36 cellular contexts compared by ENCODE assay signal in the genomic region with DNA sequence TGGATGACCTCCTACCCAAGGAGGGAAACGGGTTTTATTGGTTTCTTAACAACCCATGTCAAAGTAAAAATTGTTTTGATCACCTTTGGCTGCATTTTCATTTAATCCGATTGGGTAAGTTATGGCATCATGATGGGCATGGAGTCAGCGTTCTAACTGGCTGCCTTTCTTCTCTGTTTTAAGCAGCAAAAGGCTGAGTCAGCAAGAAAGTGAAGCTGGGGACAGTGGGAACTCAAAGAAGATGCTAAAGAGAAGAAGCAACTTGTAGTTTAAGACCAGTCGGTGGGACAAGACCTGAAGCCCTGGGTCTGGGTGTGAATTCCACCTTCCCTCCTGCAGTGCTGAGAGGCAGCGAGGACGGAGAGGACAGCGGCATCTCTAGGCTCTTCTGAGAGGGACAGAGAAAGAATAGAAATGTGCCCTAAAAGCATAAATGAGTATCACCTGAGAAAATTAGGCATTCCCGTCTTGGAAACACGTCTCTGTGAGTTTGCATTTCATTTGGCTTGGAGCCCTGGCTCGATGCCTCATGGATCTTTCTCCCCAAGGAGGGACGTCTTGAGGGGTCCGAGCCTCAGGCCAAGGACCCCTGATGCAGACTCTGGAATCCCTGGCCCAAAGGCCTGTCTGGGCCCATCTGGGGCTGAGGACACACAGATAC.
"Had no signal": no experiment of that assay in that cellular context is flagged by ENCODE, and none has a peak within 500 bp of the region (broad histone marks: within the 10 kb centered on the region; RNA-seq: fewer than 3 reads in every experiment).

No MANE protein-coding gene starts in this region.

- H3K27me3 Mint-ChIP-seq: activated CD4-positive, alpha-beta memory T cell treated with anti-CD3 and anti-CD28 coated beads, Interleukin-2, amount 10 ng/mL, durations not matched to agents 7 days and 5 days; activated CD8-positive, alpha-beta memory T cell treated with anti-CD3 and anti-CD28 coated beads, Interleukin-2, amount 10 ng/mL, durations not matched to agents 7 days and 5 days; activated naive CD4-positive, alpha-beta T cell treated with anti-CD3 and anti-CD28 coated beads, Interleukin-2, amount 10 ng/mL, durations not matched to agents 7 days and 5 days; activated naive CD8-positive, alpha-beta T cell; activated naive CD8-positive, alpha-beta T cell treated with anti-CD3 and anti-CD28 coated beads, Interleukin-2, amount 50 U/mL, for 24 hours had no signal

- H3K27ac ChIP-seq: PC-9, WERI-Rb-1 had no signal

- H3K4me2 ChIP-seq: PC-9 had no signal

- H3K36me3 Mint-ChIP-seq: activated CD8-positive, alpha-beta memory T cell treated with anti-CD3 and anti-CD28 coated beads, Interleukin-2, amount 10 ng/mL, durations not matched to agents 7 days and 5 days; activated naive CD4-positive, alpha-beta T cell treated with anti-CD3 and anti-CD28 coated beads, Interleukin-2, amount 10 ng/mL, durations not matched to agents 7 days and 5 days; activated naive CD8-positive, alpha-beta T cell had no signal

- H2AFZ ChIP-seq: PC-9 had no signal

- H3K36me3 ChIP-seq: MG63 had no signal

- H3K4me1 Mint-ChIP-seq: activated CD4-positive, alpha-beta memory T cell treated with anti-CD3 and anti-CD28 coated beads, Interleukin-2, amount 10 ng/mL, durations not matched to agents 7 days and 5 days; activated CD8-positive, alpha-beta memory T cell treated with anti-CD3 and anti-CD28 coated beads, Interleukin-2, amount 10 ng/mL, durations not matched to agents 7 days and 5 days; activated naive CD4-positive, alpha-beta T cell treated with anti-CD3 and anti-CD28 coated beads, Interleukin-2, amount 10 ng/mL, durations not matched to agents 7 days and 5 days; activated naive CD8-positive, alpha-beta T cell treated with anti-CD3 and anti-CD28 coated beads, Interleukin-2, amount 50 U/mL, for 24 hours; brain had no signal

- H3K4me3 Mint-ChIP-seq: activated CD4-positive, alpha-beta memory T cell treated with anti-CD3 and anti-CD28 coated beads, Interleukin-2, amount 10 ng/mL, durations not matched to agents 7 days and 5 days; activated CD8-positive, alpha-beta memory T cell treated with anti-CD3 and anti-CD28 coated beads, Interleukin-2, amount 10 ng/mL, durations not matched to agents 7 days and 5 days; activated naive CD4-positive, alpha-beta T cell treated with anti-CD3 and anti-CD28 coated beads, Interleukin-2, amount 10 ng/mL, durations not matched to agents 7 days and 5 days; activated naive CD8-positive, alpha-beta T cell; activated naive CD8-positive, alpha-beta T cell treated with anti-CD3 and anti-CD28 coated beads, Interleukin-2, amount 50 U/mL, for 24 hours; brain had no signal

- FAIRE-seq: bronchial epithelial cell had no signal

- ATAC-seq: activated CD8-positive, alpha-beta memory T cell treated with anti-CD3 and anti-CD28 coated beads, Interleukin-2, amount 10 ng/mL, durations not matched to agents 7 days and 5 days; activated naive CD8-positive, alpha-beta T cell treated with anti-CD3 and anti-CD28 coated beads, Interleukin-2, amount 50 U/mL, for 24 hours had no signal

- H3K27me3 ChIP-seq: MG63 had no signal

- H3K9me3 ChIP-seq: MG63 had no signal

- H3K27ac Mint-ChIP-seq: activated CD4-positive, alpha-beta memory T cell treated with anti-CD3 and anti-CD28 coated beads, Interleukin-2, amount 10 ng/mL, durations not matched to agents 7 days and 5 days; activated CD8-positive, alpha-beta memory T cell treated with anti-CD3 and anti-CD28 coated beads, Interleukin-2, amount 10 ng/mL, durations not matched to agents 7 days and 5 days; activated naive CD4-positive, alpha-beta T cell treated with anti-CD3 and anti-CD28 coated beads, Interleukin-2, amount 10 ng/mL, durations not matched to agents 7 days and 5 days; activated naive CD8-positive, alpha-beta T cell; activated naive CD8-positive, alpha-beta T cell treated with anti-CD3 and anti-CD28 coated beads, Interleukin-2, amount 50 U/mL, for 24 hours had no signal

- H3K4me3 ChIP-seq: MG63, PC-9 had no signal

- H3K9me3 Mint-ChIP-seq: activated CD4-positive, alpha-beta memory T cell treated with anti-CD3 and anti-CD28 coated beads, Interleukin-2, amount 10 ng/mL, durations not matched to agents 7 days and 5 days; activated naive CD4-positive, alpha-beta T cell treated with anti-CD3 and anti-CD28 coated beads, Interleukin-2, amount 10 ng/mL, durations not matched to agents 7 days and 5 days; activated naive CD8-positive, alpha-beta T cell treated with anti-CD3 and anti-CD28 coated beads, Interleukin-2, amount 50 U/mL, for 24 hours had no signal

- DNase-seq: activated CD4-positive, alpha-beta memory T cell treated with anti-CD3 and anti-CD28 coated beads, Interleukin-2, amount 10 ng/mL, durations not matched to agents 7 days and 5 days; activated CD4-positive, alpha-beta T cell treated with anti-CD3 and anti-CD28 coated beads for 1 hour; activated CD4-positive, alpha-beta T cell treated with anti-CD3 and anti-CD28 coated beads for 48 hours; activated CD4-positive, CD25-positive, alpha-beta regulatory T cell; activated CD8-positive, alpha-beta memory T cell treated with anti-CD3 and anti-CD28 coated beads for 24 hours; activated CD8-positive, alpha-beta memory T cell treated with anti-CD3 and anti-CD28 coated beads, Interleukin-2, amount 10 ng/mL, durations not matched to agents 7 days and 5 days; activated CD8-positive, alpha-beta memory T cell treated with anti-CD3 and anti-CD28 coated beads, Interleukin-2, amount 50 U/mL, for 48 hours; activated effector memory CD4-positive, alpha-beta T cell treated with Interleukin-2 at 50 U/mL for 16 hours; activated naive CD4-positive, alpha-beta T cell treated with anti-CD3 and anti-CD28 coated beads, Interleukin-2, amount 10 ng/mL, durations not matched to agents 7 days and 5 days; activated naive CD8-positive, alpha-beta T cell treated with anti-CD3 and anti-CD28 coated beads, Interleukin-2, amount 50 U/mL, for 24 hours; activated T-cell treated with anti-CD3 and anti-CD28 coated beads, Interleukin-2, amount 50 U/mL, for 48 hours; anterior cingulate cortex; central memory CD4-positive, alpha-beta T cell; Karpas-422; KBM-7; MG63; NCI-H1048; NCI-H1105 treated with DMSO at 0.1 percent for 48 hours; NCI-H1436; NCI-H1694; NCI-H1930; NCI-H2081 treated with DMSO at 0.1 percent for 48 hours; NCI-H226; NCI-H524 treated with DMSO at 0.1 percent for 48 hours; NCI-H748 treated with DMSO at 0.1 percent for 48 hours; NK-92 treated with Interleukin-12 subunit alpha and Interleukin-12 subunit beta, amount 100 ng/mL, for 24 hours; PC-9; Right ventricle myocardium superior; SW 1271; T-helper 1 cell; T-helper 2 cell; T-helper 9 cell; WERI-Rb-1 had no signal
